In genomic region chr12:5589055-5589454, GRCh38 we compare ENCODE assay signal across 26 cellular contexts.
"Had no signal": no experiment of that assay in that cellular context is flagged by ENCODE, and none has a peak within 500 bp of the region (broad histone marks: within the 10 kb centered on the region; RNA-seq: fewer than 3 reads in every experiment).

No MANE protein-coding gene starts in this region.

- H3K36me3 ChIP-seq: breast epithelium, Peyer's patch had no signal

- H3K9me3 ChIP-seq: breast epithelium, Peyer's patch had no signal

- DNase-seq: activated CD4-positive, alpha-beta memory T cell treated with anti-CD3 and anti-CD28 coated beads, Interleukin-2, amount 10 ng/mL, durations not matched to agents 7 days and 5 days; activated CD4-positive, alpha-beta T cell treated with anti-CD3 and anti-CD28 coated beads for 36 hours; activated CD4-positive, alpha-beta T cell treated with anti-CD3 and anti-CD28 coated beads, Interleukin-2, amount 50 U/mL, for 1 hour; activated gamma-delta T cell; activated naive CD4-positive, alpha-beta T cell treated with anti-CD3 and anti-CD28 coated beads, Interleukin-2, amount 10 ng/mL, durations not matched to agents 7 days and 5 days; activated naive CD8-positive, alpha-beta T cell treated with anti-CD3 and anti-CD28 coated beads, Interleukin-2, amount 10 ng/mL, durations not matched to agents 7 days and 5 days; activated T-cell treated with anti-CD3 and anti-CD28 coated beads for 4 hours; activated T-cell treated with anti-CD3 and anti-CD28 coated beads, Interleukin-2, amount 50 U/mL, for 48 hours; aorta; caudate nucleus; NCI-H1105; NCI-H1436; NCI-H1694 treated with DMSO at 0.1 percent for 48 hours; NCI-H2029 treated with DMSO at 0.1 percent for 48 hours; NCI-H226; NCI-H526; NCI-H774; NK-92 treated with Interleukin-12 subunit alpha and Interleukin-12 subunit beta, amount 100 ng/mL, for 24 hours; Peyer's patch; SHP77; T-helper 17 cell; T-helper 9 cell had no signal

- H3K27me3 ChIP-seq: breast epithelium, Peyer's patch had no signal

- H3K4me3 ChIP-seq: breast epithelium, Peyer's patch had no signal

- H3K36me3 Mint-ChIP-seq: activated naive CD4-positive, alpha-beta T cell treated with anti-CD3 and anti-CD28 coated beads, Interleukin-2, amount 10 ng/mL, durations not matched to agents 7 days and 5 days; activated naive CD8-positive, alpha-beta T cell treated with anti-CD3 and anti-CD28 coated beads, Interleukin-2, amount 10 ng/mL, durations not matched to agents 7 days and 5 days had no signal

- H3K9me3 Mint-ChIP-seq: activated CD4-positive, alpha-beta memory T cell treated with anti-CD3 and anti-CD28 coated beads, Interleukin-2, amount 10 ng/mL, durations not matched to agents 7 days and 5 days; activated naive CD4-positive, alpha-beta T cell treated with anti-CD3 and anti-CD28 coated beads, Interleukin-2, amount 10 ng/mL, durations not matched to agents 7 days and 5 days; activated naive CD8-positive, alpha-beta T cell treated with anti-CD3 and anti-CD28 coated beads, Interleukin-2, amount 10 ng/mL, durations not matched to agents 7 days and 5 days; activated T-helper 17 cell treated with anti-CD3 and anti-CD28 coated beads, Interleukin-2, amount 50 U/mL, for 72 hours had no signal

- H3K4me1 ChIP-seq: breast epithelium, Peyer's patch had no signal

- H3K27ac ChIP-seq: breast epithelium, KMS-11, Peyer's patch, RWPE1 had no signal

- H3K4me1 Mint-ChIP-seq: activated CD4-positive, alpha-beta memory T cell treated with anti-CD3 and anti-CD28 coated beads, Interleukin-2, amount 10 ng/mL, durations not matched to agents 7 days and 5 days; activated CD4-positive, alpha-beta T cell treated with anti-CD3 and anti-CD28 coated beads for 36 hours; activated naive CD4-positive, alpha-beta T cell treated with anti-CD3 and anti-CD28 coated beads, Interleukin-2, amount 10 ng/mL, durations not matched to agents 7 days and 5 days; activated naive CD8-positive, alpha-beta T cell treated with anti-CD3 and anti-CD28 coated beads, Interleukin-2, amount 10 ng/mL, durations not matched to agents 7 days and 5 days; activated T-helper 17 cell treated with anti-CD3 and anti-CD28 coated beads, Interleukin-2, amount 50 U/mL, for 72 hours; T-helper 17 cell had no signal

- H3K9ac ChIP-seq: KMS-11 had no signal

- H3K4me2 ChIP-seq: KMS-11 had no signal

- H3K27ac Mint-ChIP-seq: activated CD4-positive, alpha-beta memory T cell treated with anti-CD3 and anti-CD28 coated beads, Interleukin-2, amount 10 ng/mL, durations not matched to agents 7 days and 5 days; activated CD4-positive, alpha-beta T cell treated with anti-CD3 and anti-CD28 coated beads for 36 hours; activated naive CD4-positive, alpha-beta T cell treated with anti-CD3 and anti-CD28 coated beads, Interleukin-2, amount 10 ng/mL, durations not matched to agents 7 days and 5 days; activated naive CD8-positive, alpha-beta T cell treated with anti-CD3 and anti-CD28 coated beads, Interleukin-2, amount 10 ng/mL, durations not matched to agents 7 days and 5 days; activated T-helper 17 cell treated with anti-CD3 and anti-CD28 coated beads, Interleukin-2, amount 50 U/mL, for 72 hours; T-helper 17 cell had no signal

- H3K4me3 Mint-ChIP-seq: activated CD4-positive, alpha-beta memory T cell treated with anti-CD3 and anti-CD28 coated beads, Interleukin-2, amount 10 ng/mL, durations not matched to agents 7 days and 5 days; activated CD4-positive, alpha-beta T cell treated with anti-CD3 and anti-CD28 coated beads for 36 hours; activated naive CD4-positive, alpha-beta T cell treated with anti-CD3 and anti-CD28 coated beads, Interleukin-2, amount 10 ng/mL, durations not matched to agents 7 days and 5 days; activated naive CD8-positive, alpha-beta T cell treated with anti-CD3 and anti-CD28 coated beads, Interleukin-2, amount 10 ng/mL, durations not matched to agents 7 days and 5 days; activated T-helper 17 cell treated with anti-CD3 and anti-CD28 coated beads, Interleukin-2, amount 50 U/mL, for 72 hours; T-helper 17 cell had no signal

- H3K27me3 Mint-ChIP-seq: activated CD4-positive, alpha-beta memory T cell treated with anti-CD3 and anti-CD28 coated beads, Interleukin-2, amount 10 ng/mL, durations not matched to agents 7 days and 5 days; activated CD4-positive, alpha-beta T cell treated with anti-CD3 and anti-CD28 coated beads for 36 hours; activated naive CD4-positive, alpha-beta T cell treated with anti-CD3 and anti-CD28 coated beads, Interleukin-2, amount 10 ng/mL, durations not matched to agents 7 days and 5 days had no signal
